28 cellular contexts compared by ENCODE assay signal in genomic region chr7:151560243-151560642, GRCh38. TPM values are rescaled to one million over a fixed set of nuclear protein-coding genes. Genes with fewer than 3 reads are reported as not detected.
DNase-seq lines count a peak whose midpoint lies in the region; ATAC-seq and TF ChIP-seq lines count a peak whose summit lies in the region.
"Had no signal": no experiment of that assay in that cellular context is flagged by ENCODE, and none has a peak within 500 bp of the region (broad histone marks: within the 10 kb centered on the region; RNA-seq: fewer than 3 reads in every experiment).

No MANE protein-coding gene starts in this region.

- H3K36me3 ChIP-seq in CD8-positive, alpha-beta T cell (ENCODE audit: insufficient read depth, low read length) = peaks cover 9% of the 10 kb centered on the region
- H3K36me3 ChIP-seq in OCI-LY7 (ENCODE audit: insufficient read depth, low read length) = no peaks in the 10 kb centered on the region
- H3K36me3 ChIP-seq: WERI-Rb-1 had no signal

- BruUV-seq in OCI-LY7 (replicated peaks; lab: Mats Ljungman, UMichigan) = no TSS peak

- H3K9me3 Mint-ChIP-seq in activated CD4-positive, alpha-beta memory T cell treated with anti-CD3 and anti-CD28 coated beads for 36 hours = no peaks in the 10 kb centered on the region
- H3K9me3 Mint-ChIP-seq in activated CD4-positive, alpha-beta memory T cell treated with anti-CD3 and anti-CD28 coated beads, Interleukin-2, amount 10 ng/mL, durations not matched to agents 7 days and 5 days = no peaks in the 10 kb centered on the region
- H3K9me3 Mint-ChIP-seq in CD8-positive, alpha-beta T cell = no peaks in the 10 kb centered on the region
- no peaks in the 10 kb centered on the region for H3K9me3 Mint-ChIP-seq in activated T-helper 2 cell treated with anti-CD3 and anti-CD28 coated beads, Interferon-gamma antibody, Interleukin-2, Interleukin-4, amounts not matched to agents 10 μg/mL and 5 μg/mL and 100 μg/mL, durations not matched to agents 14 hours and 24 hours and 36 hours
- H3K9me3 Mint-ChIP-seq in osteocyte (ENCODE audit: unreplicated experiment) = no peaks in the 10 kb centered on the region
- H3K9me3 Mint-ChIP-seq: activated T-cell treated with anti-CD3 and anti-CD28 coated beads, Interleukin-2, amount 50 U/mL, for 4 hours; IgD-negative memory B cell; nephron; stimulated activated naive B cell treated with anti-CD40 and anti-IgM and Interleukin-4, amounts not matched to agents 10 μg/mL and 1 μg/mL and 100 μg/mL, for 72 hours had no signal

- H3K36me3 Mint-ChIP-seq in activated CD4-positive, alpha-beta memory T cell treated with anti-CD3 and anti-CD28 coated beads for 36 hours = peaks cover 23% of the 10 kb centered on the region
- peaks cover 17% of the 10 kb centered on the region for H3K36me3 Mint-ChIP-seq in activated CD4-positive, alpha-beta memory T cell treated with anti-CD3 and anti-CD28 coated beads, Interleukin-2, amount 10 ng/mL, durations not matched to agents 7 days and 5 days (ENCODE audit: low read depth)
- peaks cover 73% of the 10 kb centered on the region for H3K36me3 Mint-ChIP-seq in CD8-positive, alpha-beta T cell
- H3K36me3 Mint-ChIP-seq in activated T-helper 2 cell treated with anti-CD3 and anti-CD28 coated beads, Interferon-gamma antibody, Interleukin-2, Interleukin-4, amounts not matched to agents 10 μg/mL and 5 μg/mL and 100 μg/mL, durations not matched to agents 14 hours and 24 hours and 36 hours (ENCODE audit: low read depth) = peaks cover 3% of the 10 kb centered on the region
- H3K36me3 Mint-ChIP-seq in osteocyte (ENCODE audit: unreplicated experiment) = peaks cover 39% of the 10 kb centered on the region

- intact Hi-C loops in activated CD4-positive, alpha-beta memory T cell treated with anti-CD3 and anti-CD28 coated beads for 36 hours (cut with micrococcal nuclease) = no loop called here
- intact Hi-C loops in CD8-positive, alpha-beta T cell (cut with DNase I, micrococcal nuclease) = loop anchor here in 1 of 2 experiments (10.0 kb wide), 1 partner anchor 585 kb away; no protein-coding TSS in a partner anchor
- intact Hi-C loops in activated T-helper 2 cell treated with anti-CD3 and anti-CD28 coated beads, Interferon-gamma antibody, Interleukin-2, Interleukin-4, amounts not matched to agents 10 μg/mL and 5 μg/mL and 100 μg/mL, durations not matched to agents 14 hours and 24 hours and 36 hours (cut with micrococcal nuclease) = no loop called here
- intact Hi-C loops in OCI-LY7 (cut with micrococcal nuclease; ENCODE audit: unreplicated experiment) = no loop called here

- no peak overlapping the region for H2AFZ ChIP-seq in OCI-LY7 (ENCODE audit: low read length)

- POLR2A ChIA-PET in activated CD4-positive, alpha-beta memory T cell treated with anti-CD3 and anti-CD28 coated beads for 36 hours (lab: Charles Lee) = no interaction called here
- POLR2A ChIA-PET in activated CD4-positive, alpha-beta memory T cell treated with anti-CD3 and anti-CD28 coated beads, Interleukin-2, amount 10 ng/mL, durations not matched to agents 7 days and 5 days (lab: Charles Lee) = no interaction called here
- POLR2A ChIA-PET in CD8-positive, alpha-beta T cell (lab: Charles Lee) = no interaction called here
- POLR2A ChIA-PET in OCI-LY7 (lab: Charles Lee) = no interaction called here

- H3K79me2 ChIP-seq in OCI-LY7 (ENCODE audit: insufficient read depth, low read depth, low read length) = no peaks in the 10 kb centered on the region

- no peak for TF ChIP-seq CTCF in CD8-positive, alpha-beta T cell (IDR thresholded peaks at IDR 0.05)
- no peak for TF ChIP-seq CTCF in osteocyte (IDR thresholded peaks at IDR 0.05)
- no peak for TF ChIP-seq CTCF in OCI-LY7 (conservative IDR thresholded peaks at IDR 0.05; ENCODE audit: low read length)

- no peak overlapping the region for H3K27ac ChIP-seq in CD8-positive, alpha-beta T cell (ENCODE audit: low read depth, low read length)
- H3K27ac ChIP-seq in OCI-LY7 (ENCODE audit: low read depth, low read length, poor library complexity, severe bottlenecking) = no peak overlapping the region
- H3K27ac ChIP-seq: A549, epithelial cell of prostate, Peyer's patch, testis, WERI-Rb-1 had no signal

- H3K4me1 Mint-ChIP-seq in activated CD4-positive, alpha-beta memory T cell treated with anti-CD3 and anti-CD28 coated beads for 36 hours (ENCODE audit: low read depth) = peaks cover 16% of the 10 kb centered on the region
- peaks cover 9% of the 10 kb centered on the region for H3K4me1 Mint-ChIP-seq in activated CD4-positive, alpha-beta memory T cell treated with anti-CD3 and anti-CD28 coated beads, Interleukin-2, amount 10 ng/mL, durations not matched to agents 7 days and 5 days
- peaks cover 11% of the 10 kb centered on the region for H3K4me1 Mint-ChIP-seq in CD8-positive, alpha-beta T cell (ENCODE audit: low read depth)
- peaks cover 18% of the 10 kb centered on the region for H3K4me1 Mint-ChIP-seq in activated T-helper 2 cell treated with anti-CD3 and anti-CD28 coated beads, Interferon-gamma antibody, Interleukin-2, Interleukin-4, amounts not matched to agents 10 μg/mL and 5 μg/mL and 100 μg/mL, durations not matched to agents 14 hours and 24 hours and 36 hours (ENCODE audit: low read depth)
- peaks cover 25% of the 10 kb centered on the region for H3K4me1 Mint-ChIP-seq in osteocyte (ENCODE audit: unreplicated experiment)
- H3K4me1 Mint-ChIP-seq: stimulated activated naive B cell treated with anti-CD40 and anti-IgM and Interleukin-4, amounts not matched to agents 10 μg/mL and 1 μg/mL and 100 μg/mL, for 72 hours had no signal

- DNase-seq in activated CD4-positive, alpha-beta memory T cell treated with anti-CD3 and anti-CD28 coated beads for 36 hours = no peak
- DNase-seq in activated CD4-positive, alpha-beta memory T cell treated with anti-CD3 and anti-CD28 coated beads, Interleukin-2, amount 10 ng/mL, durations not matched to agents 7 days and 5 days = no peak
- DNase-seq in CD8-positive, alpha-beta T cell = no peak
- DNase-seq in activated T-helper 2 cell treated with anti-CD3 and anti-CD28 coated beads, Interferon-gamma antibody, Interleukin-2, Interleukin-4, amounts not matched to agents 10 μg/mL and 5 μg/mL and 100 μg/mL, durations not matched to agents 14 hours and 24 hours and 36 hours (ENCODE audit: low spot score) = no peak
- DNase-seq in osteocyte (ENCODE audit: extremely low spot score, unreplicated experiment) (peak; percentile 23), OCI-LY7 (ENCODE audit: low spot score) (no peak)
- DNase-seq: activated CD4-positive, alpha-beta T cell treated with anti-CD3 and anti-CD28 coated beads, Interleukin-2, amount 50 U/mL, for 4 hours; activated T-cell treated with anti-CD3 and anti-CD28 coated beads, Interleukin-2, amount 50 U/mL, for 4 hours; cortex of kidney; DMS 273 treated with DMSO at 0.1 percent for 48 hours; effector memory CD4-positive, alpha-beta T cell; EL; hypothalamus; left cardiac atrium; NCI-H146; NCI-H345; Peyer's patch; SHP77 treated with DMSO at 0.1 percent for 48 hours; stimulated activated naive B cell treated with anti-CD40 and anti-IgM and Interleukin-4, amounts not matched to agents 10 μg/mL and 1 μg/mL and 100 μg/mL, for 72 hours; T1000; testis; WERI-Rb-1 had no signal

- no peaks in the 10 kb centered on the region for H3K27me3 Mint-ChIP-seq in activated CD4-positive, alpha-beta memory T cell treated with anti-CD3 and anti-CD28 coated beads for 36 hours
- H3K27me3 Mint-ChIP-seq in activated CD4-positive, alpha-beta memory T cell treated with anti-CD3 and anti-CD28 coated beads, Interleukin-2, amount 10 ng/mL, durations not matched to agents 7 days and 5 days = no peaks in the 10 kb centered on the region
- no peaks in the 10 kb centered on the region for H3K27me3 Mint-ChIP-seq in CD8-positive, alpha-beta T cell (ENCODE audit: low read depth)
- H3K27me3 Mint-ChIP-seq in activated T-helper 2 cell treated with anti-CD3 and anti-CD28 coated beads, Interferon-gamma antibody, Interleukin-2, Interleukin-4, amounts not matched to agents 10 μg/mL and 5 μg/mL and 100 μg/mL, durations not matched to agents 14 hours and 24 hours and 36 hours (ENCODE audit: low read depth) = no peaks in the 10 kb centered on the region
- H3K27me3 Mint-ChIP-seq in osteocyte (ENCODE audit: unreplicated experiment) = no peaks in the 10 kb centered on the region
- H3K27me3 Mint-ChIP-seq: IgD-negative memory B cell; stimulated activated naive B cell treated with anti-CD40 and anti-IgM and Interleukin-4, amounts not matched to agents 10 μg/mL and 1 μg/mL and 100 μg/mL, for 72 hours had no signal

- H3K4me3 Mint-ChIP-seq in activated CD4-positive, alpha-beta memory T cell treated with anti-CD3 and anti-CD28 coated beads for 36 hours = no peak overlapping the region
- no peak overlapping the region for H3K4me3 Mint-ChIP-seq in activated CD4-positive, alpha-beta memory T cell treated with anti-CD3 and anti-CD28 coated beads, Interleukin-2, amount 10 ng/mL, durations not matched to agents 7 days and 5 days
- no peak overlapping the region for H3K4me3 Mint-ChIP-seq in CD8-positive, alpha-beta T cell
- H3K4me3 Mint-ChIP-seq in activated T-helper 2 cell treated with anti-CD3 and anti-CD28 coated beads, Interferon-gamma antibody, Interleukin-2, Interleukin-4, amounts not matched to agents 10 μg/mL and 5 μg/mL and 100 μg/mL, durations not matched to agents 14 hours and 24 hours and 36 hours (ENCODE audit: low read depth) = no peak overlapping the region
- H3K4me3 Mint-ChIP-seq in osteocyte (ENCODE audit: unreplicated experiment) = no peak overlapping the region
- H3K4me3 Mint-ChIP-seq: activated T-cell treated with anti-CD3 and anti-CD28 coated beads, Interleukin-2, amount 50 U/mL, for 4 hours; nephron; stimulated activated naive B cell treated with anti-CD40 and anti-IgM and Interleukin-4, amounts not matched to agents 10 μg/mL and 1 μg/mL and 100 μg/mL, for 72 hours had no signal

- H3K4me2 ChIP-seq in OCI-LY7 (ENCODE audit: low read length) = no peak overlapping the region
- H3K4me2 ChIP-seq: A549 had no signal

- CTCF ChIA-PET in activated CD4-positive, alpha-beta memory T cell treated with anti-CD3 and anti-CD28 coated beads for 36 hours (lab: Charles Lee) = no interaction called here
- CTCF ChIA-PET in activated CD4-positive, alpha-beta memory T cell treated with anti-CD3 and anti-CD28 coated beads, Interleukin-2, amount 10 ng/mL, durations not matched to agents 7 days and 5 days (lab: Charles Lee) = interaction anchor here (1.4 kb wide), 1 partner anchor 15 kb away, joined by 3 read pairs; no protein-coding TSS in a partner anchor
- CTCF ChIA-PET in CD8-positive, alpha-beta T cell (lab: Charles Lee) = no interaction called here
- CTCF ChIA-PET in OCI-LY7 (lab: Charles Lee; ENCODE audit: unreplicated experiment) = no interaction called here

- peak overlapping the region; percentile 69 for H3K27ac Mint-ChIP-seq in activated CD4-positive, alpha-beta memory T cell treated with anti-CD3 and anti-CD28 coated beads for 36 hours
- H3K27ac Mint-ChIP-seq in activated CD4-positive, alpha-beta memory T cell treated with anti-CD3 and anti-CD28 coated beads, Interleukin-2, amount 10 ng/mL, durations not matched to agents 7 days and 5 days = no peak overlapping the region
- peak overlapping the region; percentile 58 for H3K27ac Mint-ChIP-seq in CD8-positive, alpha-beta T cell
- H3K27ac Mint-ChIP-seq in activated T-helper 2 cell treated with anti-CD3 and anti-CD28 coated beads, Interferon-gamma antibody, Interleukin-2, Interleukin-4, amounts not matched to agents 10 μg/mL and 5 μg/mL and 100 μg/mL, durations not matched to agents 14 hours and 24 hours and 36 hours = peak overlapping the region; percentile 4
- H3K27ac Mint-ChIP-seq in osteocyte (ENCODE audit: unreplicated experiment) = no peak overlapping the region
- H3K27ac Mint-ChIP-seq: IgD-negative memory B cell; nephron; stimulated activated naive B cell treated with anti-CD40 and anti-IgM and Interleukin-4, amounts not matched to agents 10 μg/mL and 1 μg/mL and 100 μg/mL, for 72 hours had no signal

- H3K9me2 ChIP-seq in OCI-LY7 (ENCODE audit: insufficient read depth, low read length) = no peaks in the 10 kb centered on the region

- H3K9me3 ChIP-seq in CD8-positive, alpha-beta T cell (ENCODE audit: low read length) = no peaks in the 10 kb centered on the region
- no peaks in the 10 kb centered on the region for H3K9me3 ChIP-seq in OCI-LY7 (ENCODE audit: low read length)
- H3K9me3 ChIP-seq: A549, Peyer's patch, testis had no signal

- no peaks in the 10 kb centered on the region for H3K4me1 ChIP-seq in CD8-positive, alpha-beta T cell (ENCODE audit: insufficient read depth, low read length)
- H3K4me1 ChIP-seq in OCI-LY7 (ENCODE audit: insufficient read depth, low read length, poor library complexity, severe bottlenecking) = no peaks in the 10 kb centered on the region
- H3K4me1 ChIP-seq: A549, Peyer's patch, testis had no signal

- no peaks in the 10 kb centered on the region for H3K27me3 ChIP-seq in CD8-positive, alpha-beta T cell (ENCODE audit: insufficient read depth, low read length)
- H3K27me3 ChIP-seq: Peyer's patch, testis had no signal

- no peaks in the 10 kb centered on the region; the same call in 1 of the 2 replicates for H4K20me1 ChIP-seq in OCI-LY7 (ENCODE audit: insufficient read depth, low read length)

- H3K4me3 ChIP-seq in CD8-positive, alpha-beta T cell (ENCODE audit: low read depth, low read length) = no peak overlapping the region
- no peak overlapping the region for H3K4me3 ChIP-seq in OCI-LY7 (ENCODE audit: low read depth, low read length, poor library complexity, severe bottlenecking)
- H3K4me3 ChIP-seq: A549, Peyer's patch, testis had no signal

- no peak for ATAC-seq in CD8-positive, alpha-beta T cell
- no peak for ATAC-seq in GM21786 (IDR thresholded peaks at IDR 0.05; ENCODE audit: unreplicated experiment)
- no peak for ATAC-seq in HG03565 (IDR thresholded peaks at IDR 0.05; ENCODE audit: unreplicated experiment)
- ATAC-seq: A549; left cardiac atrium; stimulated activated naive B cell treated with anti-CD40 and anti-IgM and Interleukin-4, amounts not matched to agents 10 μg/mL and 1 μg/mL and 100 μg/mL, for 72 hours had no signal

RNA-seq across cellular contexts. Expression of gene RHEB, which starts 40.5 kb away (rescaled TPM):
- total RNA-seq in activated CD4-positive, alpha-beta memory T cell treated with anti-CD3 and anti-CD28 coated beads for 36 hours = 10 to 100 TPM; 62.0 to 64.6 TPM
- 10 to 100 TPM; 82.8 to 85.1 TPM for total RNA-seq in activated CD4-positive, alpha-beta memory T cell treated with anti-CD3 and anti-CD28 coated beads, Interleukin-2, amount 10 ng/mL, durations not matched to agents 7 days and 5 days
- total RNA-seq in CD8-positive, alpha-beta T cell = 10 to 100 TPM; 57.2 to 61.0 TPM
- 52.8 and 60.5 TPM in 2 replicates for total RNA-seq in activated T-helper 2 cell treated with anti-CD3 and anti-CD28 coated beads, Interferon-gamma antibody, Interleukin-2, Interleukin-4, amounts not matched to agents 10 μg/mL and 5 μg/mL and 100 μg/mL, durations not matched to agents 14 hours and 24 hours and 36 hours
- total RNA-seq in osteocyte (97.2 and 97.7 TPM in 2 replicates), OCI-LY7 (2022) (93.2 and 98.8 TPM in 2 replicates)
- 57.6 and 88.0 TPM in 2 replicates for total RNA-seq in OCI-LY7 (2014; rRNA removed; shearing (Covaris generic))

Comparison
In these comparisons a context has a peak if more than half of its experiments do, and no peak if none do; other contexts are left out.
1. H3K27ac Mint-ChIP-seq: peak in activated CD4-positive, alpha-beta memory T cell treated with anti-CD3 and anti-CD28 coated beads for 36 hours (single experiment), CD8-positive, alpha-beta T cell (single experiment) and activated T-helper 2 cell treated with anti-CD3 and anti-CD28 coated beads, Interferon-gamma antibody, Interleukin-2, Interleukin-4, amounts not matched to agents 10 μg/mL and 5 μg/mL and 100 μg/mL, durations not matched to agents 14 hours and 24 hours and 36 hours (single experiment); none in activated CD4-positive, alpha-beta memory T cell treated with anti-CD3 and anti-CD28 coated beads, Interleukin-2, amount 10 ng/mL, durations not matched to agents 7 days and 5 days (single experiment) and osteocyte (single experiment).